21 cellular contexts compared by ENCODE assay signal in the genomic region with DNA sequence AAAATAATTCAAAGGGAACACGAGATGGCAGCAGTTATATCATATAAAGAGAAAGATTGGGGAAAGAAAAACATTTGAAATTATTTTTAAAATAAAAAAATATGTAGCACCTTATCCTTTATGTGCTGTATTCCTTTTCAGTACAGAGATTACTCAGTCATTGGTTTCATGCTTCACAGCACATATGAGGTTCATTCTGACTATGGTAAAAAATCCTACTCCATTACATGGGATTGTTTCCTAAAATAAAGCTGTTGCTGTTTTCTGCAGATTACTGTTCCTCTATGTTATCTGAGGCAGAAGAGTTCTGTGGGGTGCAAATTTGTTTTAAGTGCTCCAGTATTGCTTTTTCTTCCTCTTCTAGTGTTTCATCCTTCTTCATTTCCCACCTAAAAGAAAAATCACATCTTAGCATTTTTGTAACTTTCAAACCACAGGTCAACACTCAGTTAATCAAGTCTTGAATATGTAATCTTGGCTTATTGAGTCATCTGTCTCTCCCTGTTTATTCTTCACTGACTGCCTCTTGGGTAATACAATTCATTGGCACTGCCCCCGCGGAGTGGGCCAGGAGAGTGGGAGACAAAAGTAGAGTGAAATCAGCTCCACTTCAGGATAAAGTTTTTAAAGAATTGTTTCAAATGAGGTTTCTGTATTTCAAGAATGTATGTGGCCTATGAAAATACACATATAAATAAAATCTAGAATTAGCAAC.
DNase-seq lines count a peak whose midpoint lies in the region; ATAC-seq, FAIRE-seq and TF ChIP-seq lines count a peak whose summit lies in the region.
"Had no signal": no experiment of that assay in that cellular context is flagged by ENCODE, and none has a peak within 500 bp of the region (broad histone marks: within the 10 kb centered on the region; RNA-seq: fewer than 3 reads in every experiment).

No MANE protein-coding gene starts in this region.

- H3K36me3 Mint-ChIP-seq in activated T-cell treated with anti-CD3 and anti-CD28 coated beads, Interleukin-2, amount 50 U/mL, for 4 hours (ENCODE audit: insufficient read depth): no peaks in the 10 kb centered on the region
- H3K36me3 Mint-ChIP-seq: activated naive CD4-positive, alpha-beta T cell treated with anti-CD3 and anti-CD28 coated beads, Interleukin-2, amount 50 U/mL, for 24 hours; CD8-positive, alpha-beta T cell; naive thymus-derived CD4-positive, alpha-beta T cell had no signal

- H3K9me3 Mint-ChIP-seq in activated T-cell treated with anti-CD3 and anti-CD28 coated beads, Interleukin-2, amount 50 U/mL, for 4 hours: peaks cover 2% of the 10 kb centered on the region
- H3K9me3 Mint-ChIP-seq: activated B cell treated with CpG ODN at 0.5 μM for 24 hours; CD8-positive, alpha-beta T cell had no signal

- FAIRE-seq in frontal cortex (lab: Jason Lieb, UNC) (no peak), small intestine (lab: Jason Lieb, UNC) (no peak)
- FAIRE-seq: endometrium had no signal

- WGBS in small intestine, 3 donors: 76 to 85% (median 82%) methylated on average over 3 of the region's 3 CpGs

- H3K4me1 Mint-ChIP-seq in activated T-cell treated with anti-CD3 and anti-CD28 coated beads, Interleukin-2, amount 50 U/mL, for 4 hours (ENCODE audit: low read depth): no peaks in the 10 kb centered on the region
- H3K4me1 Mint-ChIP-seq: activated B cell treated with CpG ODN at 0.5 μM for 24 hours; activated naive CD4-positive, alpha-beta T cell treated with anti-CD3 and anti-CD28 coated beads, Interleukin-2, amount 50 U/mL, for 24 hours; naive thymus-derived CD4-positive, alpha-beta T cell had no signal

- H3K4me1 ChIP-seq in small intestine (ENCODE audit: control insufficient read depth in 2 of 2, insufficient read depth in 1 of 2, low read depth in 1 of 2, low read length in 1 of 2): no peaks in the 10 kb centered on the region
- H3K4me1 ChIP-seq: left ventricle myocardium inferior had no signal

- H3K4me3 Mint-ChIP-seq in activated T-cell treated with anti-CD3 and anti-CD28 coated beads, Interleukin-2, amount 50 U/mL, for 4 hours: no peak overlapping the region
- H3K4me3 Mint-ChIP-seq: activated B cell treated with CpG ODN at 0.5 μM for 24 hours; activated naive CD4-positive, alpha-beta T cell treated with anti-CD3 and anti-CD28 coated beads, Interleukin-2, amount 50 U/mL, for 24 hours; CD8-positive, alpha-beta T cell; naive thymus-derived CD4-positive, alpha-beta T cell had no signal

- ATAC-seq in activated T-cell treated with anti-CD3 and anti-CD28 coated beads, Interleukin-2, amount 50 U/mL, for 4 hours: no peak
- ATAC-seq: CD8-positive, alpha-beta T cell; naive thymus-derived CD4-positive, alpha-beta T cell had no signal

- H3K36me3 ChIP-seq in GM06990 (ENCODE audit: control insufficient read depth, insufficient read depth, low read length): no peaks in the 10 kb centered on the region
- H3K36me3 ChIP-seq in small intestine (ENCODE audit: control insufficient read depth in 2 of 2, insufficient read depth in 2 of 2, low read length in 2 of 2): no peaks in the 10 kb centered on the region
- H3K36me3 ChIP-seq: left ventricle myocardium inferior had no signal

- H3K27me3 ChIP-seq in GM06990 (replicated peaks; ENCODE audit: control insufficient read depth, insufficient read depth, low read length): no peaks in the 10 kb centered on the region
- H3K27me3 ChIP-seq in small intestine (ENCODE audit: control insufficient read depth in 2 of 2, insufficient read depth in 2 of 2, low read length in 2 of 2): no peaks in the 10 kb centered on the region

- H3K4me3 ChIP-seq in GM06990 (replicated peaks; ENCODE audit: low read depth, low read length): no peak overlapping the region
- H3K4me3 ChIP-seq in fibroblast of mammary gland (ENCODE audit: control insufficient read depth, low read depth, low read length): no peak overlapping the region
- no peak overlapping the region for H3K4me3 ChIP-seq in skeletal muscle cell (ENCODE audit: low read depth, low read length)
- H3K4me3 ChIP-seq in small intestine (ENCODE audit: low read depth in 1 of 2, low read length in 2 of 2): no peak overlapping the region
- H3K4me3 ChIP-seq: left ventricle myocardium inferior, PC-9 had no signal

- no peaks in the 10 kb centered on the region for H3K9me3 ChIP-seq in small intestine (ENCODE audit: control insufficient read depth, low read depth)

- no peak overlapping the region for H3K27ac ChIP-seq in small intestine (ENCODE audit: low read depth in 1 of 2, low read length in 1 of 2)
- H3K27ac ChIP-seq: left ventricle myocardium inferior, PC-9 had no signal

- no peaks in the 10 kb centered on the region for H3K27me3 Mint-ChIP-seq in activated T-cell treated with anti-CD3 and anti-CD28 coated beads, Interleukin-2, amount 50 U/mL, for 4 hours (ENCODE audit: low read depth)

- DNase-seq in GM06990 (ENCODE audit: extremely low read depth, insufficient read length) (peak; percentile 11), NCI-H226 (peak; percentile 78), fibroblast of mammary gland (ENCODE audit: low read depth) (peak; percentile 60), skeletal muscle cell (ENCODE audit: low read depth) (peak; percentile 13), frontal cortex (ENCODE audit: low spot score in 2 of 2) (no peak), small intestine (no peak)
- no peak for DNase-seq in activated T-cell treated with anti-CD3 and anti-CD28 coated beads, Interleukin-2, amount 50 U/mL, for 4 hours
- DNase-seq: activated B cell treated with CpG ODN at 0.5 μM for 24 hours; CD8-positive, alpha-beta T cell; central memory CD4-positive, alpha-beta T cell; GDM1; KBM-7; left ventricle myocardium inferior; naive thymus-derived CD4-positive, alpha-beta T cell; NCI-H1417 treated with DMSO at 0.1 percent for 48 hours; NCI-H446 treated with DMSO at 0.1 percent for 48 hours; PC-9; retina; stimulated activated CD4-positive, alpha-beta T cell treated with anti-CD3 and anti-CD28 coated beads, Interleukin-1b, Interleukin-23, amount 100 ng/mL, for 48 hours had no signal

- TF ChIP-seq CTCF in GM06990 (IDR thresholded peaks at IDR 0.05; ENCODE audit: insufficient read depth, low read length, poor library complexity, severe bottlenecking) (no peak), fibroblast of mammary gland (conservative IDR thresholded peaks at IDR 0.05; ENCODE audit: control insufficient read depth, insufficient read depth, low read depth, low read length) (no peak)

Comparison
In these comparisons a context has a peak if more than half of its experiments do, and no peak if none do; other contexts are left out.
1. DNase-seq: peak in GM06990 (single experiment), NCI-H226 (single experiment), fibroblast of mammary gland (single experiment) and skeletal muscle cell (single experiment); none in frontal cortex (0 of 2), small intestine (single experiment) and activated T-cell treated with anti-CD3 and anti-CD28 coated beads, Interleukin-2, amount 50 U/mL, for 4 hours (single experiment).